ENCODE assay signal across 13 cellular contexts in the genomic region with DNA sequence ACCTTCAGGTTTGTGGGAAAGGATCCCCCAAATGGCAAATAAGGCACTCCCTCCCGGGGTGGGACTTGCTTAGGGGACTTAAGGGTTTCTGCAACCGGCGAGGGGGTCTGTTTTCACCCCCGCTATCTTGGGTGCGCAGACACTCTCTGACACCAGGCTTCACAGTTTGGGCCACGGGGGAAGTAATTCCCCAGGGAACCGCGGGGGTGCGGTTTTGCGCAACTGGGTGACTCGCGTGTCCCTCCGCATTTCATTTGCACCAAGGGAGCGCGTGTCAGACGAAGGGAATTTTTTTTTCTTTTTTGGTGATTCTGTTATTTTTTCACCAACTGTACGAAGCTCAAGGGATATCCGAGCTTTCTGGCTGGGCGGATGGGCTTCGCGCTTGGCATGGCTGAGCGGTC. TPM values are rescaled to one million over a fixed set of nuclear protein-coding genes. Genes with fewer than 3 reads are reported as not detected.
DNase-seq lines count a peak whose midpoint lies in the region; ATAC-seq and TF ChIP-seq lines count a peak whose summit lies in the region.
"Had no signal": no experiment of that assay in that cellular context is flagged by ENCODE, and none has a peak within 500 bp of the region (broad histone marks: within the 10 kb centered on the region; RNA-seq: fewer than 3 reads in every experiment).

No MANE protein-coding gene starts in this region.

- H3K4me1 ChIP-seq in CD8-positive, alpha-beta memory T cell (ENCODE audit: insufficient read depth, low read length): peaks cover 14% of the 10 kb centered on the region
- no peaks in the 10 kb centered on the region for H3K4me1 ChIP-seq in HEK293 (ENCODE audit: control insufficient read depth, insufficient read depth, low read length)
- H3K4me1 ChIP-seq in endodermal cell (ENCODE audit: control insufficient read depth, insufficient read depth, low read length): peaks cover 4% of the 10 kb centered on the region
- peaks cover 4% of the 10 kb centered on the region for H3K4me1 ChIP-seq in parathyroid adenoma

- H3K36me3 ChIP-seq in CD8-positive, alpha-beta memory T cell (ENCODE audit: insufficient read depth, low read length): no peaks in the 10 kb centered on the region
- no peaks in the 10 kb centered on the region for H3K36me3 ChIP-seq in HEK293 (ENCODE audit: control insufficient read depth in 2 of 2, insufficient read depth in 1 of 2, low read length in 2 of 2)
- no peaks in the 10 kb centered on the region for H3K36me3 ChIP-seq in endodermal cell (ENCODE audit: control insufficient read depth, insufficient read depth, low read length)
- no peaks in the 10 kb centered on the region for H3K36me3 ChIP-seq in parathyroid adenoma (ENCODE audit: control insufficient read depth, insufficient read depth, low read length)
- H3K36me3 ChIP-seq: SJCRH30 had no signal

- peak overlapping the region; percentile 50 for H2AFZ ChIP-seq in parathyroid adenoma

- CTCF ChIA-PET in CD8-positive, alpha-beta memory T cell (lab: Charles Lee): interaction anchor here (0.9 kb wide), 1 partner anchor 11 kb away, joined by 3 read pairs; no protein-coding TSS in a partner anchor
- CTCF ChIA-PET in HEK293 (lab: Yijun Ruan, JAX): interaction anchor here (0.8 to 0.9 kb wide), 2 partner anchors 11 to 959 kb away, joined by 3 to 6 read pairs; no protein-coding TSS in a partner anchor

- POLR2A ChIA-PET in CD8-positive, alpha-beta memory T cell (lab: Charles Lee): no interaction called here
- POLR2A ChIA-PET in HEK293 (lab: Yijun Ruan, JAX): no interaction called here

- H3K4me2 ChIP-seq in parathyroid adenoma (ENCODE audit: low read length): peak overlapping the region; percentile 59

- no peak overlapping the region for H3K27ac Mint-ChIP-seq in CD8-positive, alpha-beta memory T cell
- H3K27ac Mint-ChIP-seq in endodermal cell: no peak overlapping the region
- H3K27ac Mint-ChIP-seq: dendritic cell treated with granulocyte-macrophage colony-stimulating factor and Interleukin-4, amounts not matched to agents 40 ng/mL and 50 ng/mL, for 4 days had no signal

- peaks cover 36 to 77% of the 10 kb centered on the region in 2 donors for H3K27me3 Mint-ChIP-seq in CD8-positive, alpha-beta memory T cell
- peaks cover 87% of the 10 kb centered on the region for H3K27me3 Mint-ChIP-seq in endodermal cell (ENCODE audit: insufficient read depth)

- no peak for DNase-seq in CD8-positive, alpha-beta memory T cell
- peak; percentile 52 for DNase-seq in endodermal cell
- DNase-seq in NCI-H524 treated with DMSO at 0.1 percent for 48 hours (lab: John Stamatoyannopoulos, UW): no peak
- no peak for DNase-seq in HUDEP-2 (lab: John Stamatoyannopoulos, UW; ENCODE audit: unreplicated experiment in 76 of 76)
- DNase-seq in AML-193 (lab: John Stamatoyannopoulos, UW): no peak
- DNase-seq: islet precursor cell, NCI-H187 treated with DMSO at 0.1 percent for 48 hours, SJCRH30, small intestine had no signal

- 3 to 6% methylated on average over 7 to 22 of the region's 22 CpGs for WGBS in endodermal cell (ENCODE audit: insufficient coverage in 1 of 2, insufficient read length in 1 of 2), 2 experiments

- no peak overlapping the region for H3K27ac ChIP-seq in CD8-positive, alpha-beta memory T cell (ENCODE audit: low read depth, low read length)
- H3K27ac ChIP-seq in HEK293 (ENCODE audit: extremely low read depth, low read depth, low read length) (no peak overlapping the region), endodermal cell (ENCODE audit: low read depth, low read length) (no peak overlapping the region), parathyroid adenoma (no peak overlapping the region)
- H3K27ac ChIP-seq: SJCRH30 had no signal

- H3K9me3 Mint-ChIP-seq in CD8-positive, alpha-beta memory T cell: no peaks in the 10 kb centered on the region
- no peaks in the 10 kb centered on the region for H3K9me3 Mint-ChIP-seq in endodermal cell
- H3K9me3 Mint-ChIP-seq: dendritic cell treated with granulocyte-macrophage colony-stimulating factor and Interleukin-4, amounts not matched to agents 40 ng/mL and 50 ng/mL, for 4 days had no signal

- TF ChIP-seq CTCF in HEK293 (tag by site-specific recombination; IDR thresholded peaks at IDR 0.05) (no peak), endodermal cell (conservative IDR thresholded peaks at IDR 0.05) (no peak), parathyroid adenoma (IDR thresholded peaks at IDR 0.05) (no peak)

- H3K79me2 ChIP-seq in parathyroid adenoma: no peaks in the 10 kb centered on the region

- peaks cover 14 to 29% (median 26%) of the 10 kb centered on the region in 3 donors for H3K4me1 Mint-ChIP-seq in CD8-positive, alpha-beta memory T cell
- peaks cover 6% of the 10 kb centered on the region for H3K4me1 Mint-ChIP-seq in endodermal cell

- H3K9ac ChIP-seq in endodermal cell (ENCODE audit: extremely low read depth, low read length, poor library complexity, severe bottlenecking) (no peak overlapping the region), parathyroid adenoma (no peak overlapping the region)

- H3K4me3 ChIP-seq in CD8-positive, alpha-beta memory T cell (ENCODE audit: low read length): no peak overlapping the region
- H3K4me3 ChIP-seq in HEK293 (ENCODE audit: low read depth, low read length) (peak overlapping the region; percentile 67), endodermal cell (ENCODE audit: low read length) (peak overlapping the region; percentile 90), parathyroid adenoma (ENCODE audit: low read depth, low read length) (peak overlapping the region; percentile 25)

- peaks cover 43% of the 10 kb centered on the region for H3K27me3 ChIP-seq in CD8-positive, alpha-beta memory T cell (ENCODE audit: insufficient read depth, low read length, poor library complexity, severe bottlenecking)
- H3K27me3 ChIP-seq in endodermal cell (ENCODE audit: control insufficient read depth, insufficient read depth, low read length, poor library complexity, severe bottlenecking) (peaks cover 80% of the 10 kb centered on the region), parathyroid adenoma (ENCODE audit: control insufficient read depth, insufficient read depth, low read length) (no peaks in the 10 kb centered on the region)

- peak overlapping the region; percentile 15 to 63 (median 58) for H3K4me3 Mint-ChIP-seq in CD8-positive, alpha-beta memory T cell
- H3K4me3 Mint-ChIP-seq in endodermal cell: peak overlapping the region; percentile 73

- no peaks in the 10 kb centered on the region for H3K9me3 ChIP-seq in CD8-positive, alpha-beta memory T cell (ENCODE audit: low read length)
- H3K9me3 ChIP-seq in HEK293 (ENCODE audit: control insufficient read depth, insufficient read depth, low read depth, low read length): no peaks in the 10 kb centered on the region
- no peaks in the 10 kb centered on the region for H3K9me3 ChIP-seq in endodermal cell (ENCODE audit: control insufficient read depth, low read length)
- no peaks in the 10 kb centered on the region for H3K9me3 ChIP-seq in parathyroid adenoma (ENCODE audit: control insufficient read depth, low read length)
- H3K9me3 ChIP-seq: SJCRH30 had no signal

- no peak for ATAC-seq in esophagus mucosa

- peaks cover 0 to 2% (median 0%) of the 10 kb centered on the region in 3 donors for H3K36me3 Mint-ChIP-seq in CD8-positive, alpha-beta memory T cell
- no peaks in the 10 kb centered on the region for H3K36me3 Mint-ChIP-seq in endodermal cell (ENCODE audit: low read depth)

TF ChIP-seq in HEK293, 187 proteins besides CTCF, POLR2A, EP300 and RAD21:
- TF ChIP-seq, protein P1, sequence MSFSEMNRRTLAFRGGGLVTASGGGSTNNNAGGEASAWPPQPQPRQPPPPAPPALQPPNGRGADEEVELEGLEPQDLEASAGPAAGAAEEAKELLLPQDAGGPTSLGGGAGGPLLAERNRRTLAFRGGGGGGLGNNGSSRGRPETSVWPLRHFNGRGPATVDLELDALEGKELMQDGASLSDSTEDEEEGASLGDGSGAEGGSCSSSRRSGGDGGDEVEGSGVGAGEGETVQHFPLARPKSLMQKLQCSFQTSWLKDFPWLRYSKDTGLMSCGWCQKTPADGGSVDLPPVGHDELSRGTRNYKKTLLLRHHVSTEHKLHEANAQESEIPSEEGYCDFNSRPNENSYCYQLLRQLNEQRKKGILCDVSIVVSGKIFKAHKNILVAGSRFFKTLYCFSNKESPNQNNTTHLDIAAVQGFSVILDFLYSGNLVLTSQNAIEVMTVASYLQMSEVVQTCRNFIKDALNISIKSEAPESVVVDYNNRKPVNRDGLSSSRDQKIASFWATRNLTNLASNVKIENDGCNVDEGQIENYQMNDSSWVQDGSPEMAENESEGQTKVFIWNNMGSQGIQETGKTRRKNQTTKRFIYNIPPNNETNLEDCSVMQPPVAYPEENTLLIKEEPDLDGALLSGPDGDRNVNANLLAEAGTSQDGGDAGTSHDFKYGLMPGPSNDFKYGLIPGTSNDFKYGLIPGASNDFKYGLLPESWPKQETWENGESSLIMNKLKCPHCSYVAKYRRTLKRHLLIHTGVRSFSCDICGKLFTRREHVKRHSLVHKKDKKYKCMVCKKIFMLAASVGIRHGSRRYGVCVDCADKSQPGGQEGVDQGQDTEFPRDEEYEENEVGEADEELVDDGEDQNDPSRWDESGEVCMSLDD (tag by site-specific recombination; IDR thresholded peaks at IDR 0.05): 0 out of 2 replicates have a peak, but pooled peaks have one; percentile 26
- no peak for TF ChIP-seq ZFP69B (tag by site-specific recombination; IDR thresholded peaks at IDR 0.05)

RNA-seq across cellular contexts. Expression of a gene that starts 1.7 kb away (rescaled TPM):
- total RNA-seq in CD8-positive, alpha-beta memory T cell: not detected
- polyA plus RNA-seq in CD8-positive, alpha-beta memory T cell: not detected
- 1 to 10 TPM in 1 of 2 donors, under 1 TPM in 1; 0.93 to 2.0 TPM for total RNA-seq in endodermal cell
- polyA plus RNA-seq in endodermal cell (2013, experiment 1 of 2): 2.5 TPM
- 2.6 TPM for polyA plus RNA-seq in endodermal cell (2013, experiment 2 of 2)
- not detected for total RNA-seq in esophagus mucosa
